Comparison of ENCODE assay signal across 21 cellular contexts in the genomic region with DNA sequence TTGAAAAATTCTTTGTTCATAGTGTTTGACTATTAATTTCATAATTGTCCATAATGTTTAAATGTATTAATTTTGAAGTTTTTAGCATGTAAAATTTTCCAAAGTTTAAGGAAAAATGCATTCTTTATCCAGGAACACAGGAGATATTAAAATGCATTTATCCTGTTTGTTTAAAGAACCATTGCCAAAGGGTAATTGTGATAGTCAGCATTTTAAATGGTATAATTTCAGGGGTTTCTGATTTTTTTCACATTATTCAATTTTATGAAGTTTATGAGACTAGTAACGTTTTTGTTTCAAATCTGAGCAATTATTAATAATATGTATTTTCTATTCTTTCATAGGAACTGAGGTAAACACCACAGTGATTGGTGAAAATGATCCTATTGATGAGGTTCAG.
"Had no signal": no experiment of that assay in that cellular context is flagged by ENCODE, and none has a peak within 500 bp of the region (broad histone marks: within the 10 kb centered on the region; RNA-seq: fewer than 3 reads in every experiment).

No MANE protein-coding gene starts in this region.

- H3K9me3 ChIP-seq: esophagus muscularis mucosa, gastroesophageal sphincter, heart left ventricle, left lung, lower lobe of right lung, mucosa of descending colon had no signal

- FAIRE-seq: endothelial cell of umbilical vein, keratinocyte had no signal

- H3K27ac ChIP-seq: coronary artery, dorsolateral prefrontal cortex, esophagus muscularis mucosa, foreskin keratinocyte, gastroesophageal sphincter, heart left ventricle, hepatocyte, left lung, lower lobe of right lung had no signal

- H3K4me3 ChIP-seq: coronary artery, dorsolateral prefrontal cortex, esophagus muscularis mucosa, gastroesophageal sphincter, heart left ventricle, hepatocyte, left lung, lower lobe of right lung, mucosa of descending colon had no signal

- H3K27me3 ChIP-seq: dorsolateral prefrontal cortex, esophagus muscularis mucosa, foreskin keratinocyte, gastroesophageal sphincter, heart left ventricle, hepatocyte, left lung had no signal

- H3K4me1 ChIP-seq: esophagus muscularis mucosa, foreskin keratinocyte, gastroesophageal sphincter, heart left ventricle, left lung, lower lobe of right lung had no signal

- H2AFZ ChIP-seq: hepatocyte had no signal

- ATAC-seq: foreskin keratinocyte, gastroesophageal sphincter, heart left ventricle, left cardiac atrium, left lung, left ventricle myocardium superior, lower lobe of right lung, mucosa of descending colon had no signal

- H3K79me2 ChIP-seq: hepatocyte had no signal

- H3K4me2 ChIP-seq: hepatocyte had no signal

- DNase-seq: dermis blood vessel endothelial cell; dorsolateral prefrontal cortex; effector CD4-positive, alpha-beta T cell; effector memory CD4-positive, alpha-beta T cell; foreskin keratinocyte; heart left ventricle; hypothalamus; immature natural killer cell; left cardiac atrium; left lung; left ventricle myocardium superior; lower lobe of right lung; mesenchymal stem cell; mucosa of descending colon; naive B cell had no signal
